ENCODE assay signal across 7 cellular contexts in genomic region chr15:89749951-89750559, GRCh38. TPM values are rescaled to one million over a fixed set of nuclear protein-coding genes. Genes with fewer than 3 reads are reported as not detected.
DNase-seq lines count a peak whose midpoint lies in the region; ATAC-seq and TF ChIP-seq lines count a peak whose summit lies in the region.

No MANE protein-coding gene starts in this region.

- H3K27ac ChIP-seq in heart left ventricle, result peak overlapping the region in 6 of 12 donors; percentile 30 to 81 (median 59)
- peak overlapping the region; percentile 45 to 80 (median 70) for H3K27ac ChIP-seq in gastrocnemius medialis

- intact Hi-C loops in heart left ventricle (cut with DNase I) (loop anchor here in 5 of 10 donors (10.0 kb wide), 4 partner anchors 105 to 335 kb away; no protein-coding TSS in a partner anchor), gastrocnemius medialis (cut with DNase I; ENCODE audit: low total_unique reads) (loop anchor here (1.0 kb wide), 1 partner anchor 103 kb away; no protein-coding TSS in a partner anchor)

- TF ChIP-seq CTCF in GM13976 (IDR thresholded peaks at IDR 0.05; ENCODE audit: borderline replicate concordance, control extremely low read depth, extremely low read depth, insufficient read depth, missing control alignments) (no peak), heart left ventricle (IDR thresholded peaks at IDR 0.05) (no peak), gastrocnemius medialis (IDR thresholded peaks at IDR 0.05 in 4 of 5, conservative IDR thresholded peaks at IDR 0.05 in 1 of 5) (no peak)

- DNase-seq in GM13976 (ENCODE audit: low spot score) (peak; percentile 51), heart left ventricle (peak in 1 of 5 donors; percentile 39), gastrocnemius medialis (no peak), dermis blood vessel endothelial cell (no peak)
- DNase-seq in activated CD4-positive, alpha-beta memory T cell treated with anti-CD3 and anti-CD28 coated beads, Interleukin-2, amount 10 ng/mL, durations not matched to agents 7 days and 5 days, result no peak
- no peak for DNase-seq in stimulated activated naive CD4-positive, alpha-beta T cell treated with Interleukin-2 at 50 U/mL for 16 hours (lab: John Stamatoyannopoulos, UW)

- POLR2A ChIA-PET in activated CD4-positive, alpha-beta memory T cell treated with anti-CD3 and anti-CD28 coated beads, Interleukin-2, amount 10 ng/mL, durations not matched to agents 7 days and 5 days (lab: Charles Lee), result interaction anchor here (1.0 to 1.4 kb wide), 3 partner anchors 10 to 20 kb away, joined by 3 to 4 read pairs (median 4); no protein-coding TSS in a partner anchor

- CTCF ChIA-PET in activated CD4-positive, alpha-beta memory T cell treated with anti-CD3 and anti-CD28 coated beads, Interleukin-2, amount 10 ng/mL, durations not matched to agents 7 days and 5 days (lab: Charles Lee), result interaction anchor here (1.3 to 6.2 kb wide), 6 partner anchors 10 to 321 kb away, joined by 3 to 31 read pairs (median 6); no protein-coding TSS in a partner anchor

- peaks cover 6% of the 10 kb centered on the region for H3K4me1 Mint-ChIP-seq in activated CD4-positive, alpha-beta memory T cell treated with anti-CD3 and anti-CD28 coated beads, Interleukin-2, amount 10 ng/mL, durations not matched to agents 7 days and 5 days

- H3K27ac Mint-ChIP-seq in activated CD4-positive, alpha-beta memory T cell treated with anti-CD3 and anti-CD28 coated beads, Interleukin-2, amount 10 ng/mL, durations not matched to agents 7 days and 5 days, result no peak overlapping the region

- no peaks in the 10 kb centered on the region for H3K9me3 Mint-ChIP-seq in activated CD4-positive, alpha-beta memory T cell treated with anti-CD3 and anti-CD28 coated beads, Interleukin-2, amount 10 ng/mL, durations not matched to agents 7 days and 5 days

- WGBS in heart left ventricle, 4 donors, result 3 to 6% (median 4%) methylated on average over 24 to 41 of the region's 41 CpGs

- peaks cover 0 to 30% (median 4%) of the 10 kb centered on the region in 9 donors for H3K27me3 ChIP-seq in heart left ventricle
- H3K27me3 ChIP-seq in gastrocnemius medialis, result peaks cover 0 to 2% (median 0%) of the 10 kb centered on the region in 3 donors

- H3K27me3 Mint-ChIP-seq in activated CD4-positive, alpha-beta memory T cell treated with anti-CD3 and anti-CD28 coated beads, Interleukin-2, amount 10 ng/mL, durations not matched to agents 7 days and 5 days, result peaks cover 11% of the 10 kb centered on the region

- H3K4me3 Mint-ChIP-seq in activated CD4-positive, alpha-beta memory T cell treated with anti-CD3 and anti-CD28 coated beads, Interleukin-2, amount 10 ng/mL, durations not matched to agents 7 days and 5 days, result peak overlapping the region; percentile 68

- H3K4me3 ChIP-seq in heart left ventricle (peak overlapping the region; percentile 30 to 84 (median 72)), gastrocnemius medialis (peak overlapping the region; percentile 56 to 97 (median 76))

- TF ChIP-seq POLR2A in heart left ventricle (IDR thresholded peaks at IDR 0.05) (no peak), gastrocnemius medialis (IDR thresholded peaks at IDR 0.05) (no peak)

- in situ Hi-C loops in GM13976 (cut with MboI; ENCODE audit: low sequenced_read_pairs, unreplicated experiment) (loop anchor here (10.0 kb wide), 1 partner anchor 325 kb away; no protein-coding TSS in a partner anchor), gastrocnemius medialis (cut with MboI; ENCODE audit: low sequenced_read_pairs in 4 of 4) (loop anchor here (10.0 to 25.0 kb wide), 2 partner anchors 325 to 337 kb away; no protein-coding TSS in a partner anchor)

- H3K36me3 Mint-ChIP-seq in activated CD4-positive, alpha-beta memory T cell treated with anti-CD3 and anti-CD28 coated beads, Interleukin-2, amount 10 ng/mL, durations not matched to agents 7 days and 5 days (ENCODE audit: low read depth), result no peaks in the 10 kb centered on the region

- no peaks in the 10 kb centered on the region for H3K9me3 ChIP-seq in heart left ventricle
- H3K9me3 ChIP-seq in gastrocnemius medialis, result no peaks in the 10 kb centered on the region

- peaks cover 0 to 18% (median 12%) of the 10 kb centered on the region in 12 donors for H3K4me1 ChIP-seq in heart left ventricle
- H3K4me1 ChIP-seq in gastrocnemius medialis, result peaks cover 9 to 11% of the 10 kb centered on the region in 2 donors

- ATAC-seq in HG02938 (IDR thresholded peaks at IDR 0.05; ENCODE audit: unreplicated experiment) (peak; percentile 5), heart left ventricle (peak in 3 of 4 donors; percentile 3 to 28 (median 16)), gastrocnemius medialis (peak; percentile 26 to 30)

- H3K36me3 ChIP-seq in heart left ventricle (no peaks in the 10 kb centered on the region), gastrocnemius medialis (no peaks in the 10 kb centered on the region)

RNA-seq across cellular contexts. Expression of gene MESP1, which starts 1.0 kb away (rescaled TPM):
- 1 to 10 TPM; 3.2 to 3.5 TPM for total RNA-seq in activated CD4-positive, alpha-beta memory T cell treated with anti-CD3 and anti-CD28 coated beads, Interleukin-2, amount 10 ng/mL, durations not matched to agents 7 days and 5 days
- total RNA-seq in heart left ventricle, result 1 to 10 TPM; 1.3 to 6.9 (median 5.1) TPM
- polyA plus RNA-seq in heart left ventricle, result 1 to 10 TPM in 1 of 2 donors, under 1 TPM in 1; 0.43 to 6.9 TPM
- total RNA-seq in gastrocnemius medialis, result 10 to 100 TPM in 1 of 4 donors, 1 to 10 TPM in 3; 5.3 to 12.6 (median 6.1) TPM
- total RNA-seq in dermis blood vessel endothelial cell, result 0.14 and 0.34 TPM in 2 replicates

RNA-seq across cellular contexts. Expression of gene MESP2, which starts 26.1 kb away (rescaled TPM):
- total RNA-seq in activated CD4-positive, alpha-beta memory T cell treated with anti-CD3 and anti-CD28 coated beads, Interleukin-2, amount 10 ng/mL, durations not matched to agents 7 days and 5 days, result not detected
- total RNA-seq in heart left ventricle, result under 1 TPM in 3 of 9 donors, not detected in 6; 0.16 to 0.64 (median 0.52) TPM
- polyA plus RNA-seq in heart left ventricle, result under 1 TPM in 1 of 2 donors, not detected in 1; 0.65 TPM
- total RNA-seq in gastrocnemius medialis, result not detected
- total RNA-seq in dermis blood vessel endothelial cell, result 0.28 TPM in 1 of 2 replicates, not detected in the other

RNA-seq across cellular contexts. Expression of gene WDR93, which starts 59.4 kb away (rescaled TPM):
- total RNA-seq in activated CD4-positive, alpha-beta memory T cell treated with anti-CD3 and anti-CD28 coated beads, Interleukin-2, amount 10 ng/mL, durations not matched to agents 7 days and 5 days, result not detected
- under 1 TPM in 1 of 9 donors, not detected in 8; 0.21 TPM for total RNA-seq in heart left ventricle
- polyA plus RNA-seq in heart left ventricle, result under 1 TPM in 1 of 2 donors, not detected in 1; 0.10 TPM
- total RNA-seq in gastrocnemius medialis, result not detected
- total RNA-seq in dermis blood vessel endothelial cell, result not detected in 2 replicates

RNA-seq across cellular contexts. Expression of gene PEX11A, which starts 59.5 kb away (rescaled TPM):
- total RNA-seq in activated CD4-positive, alpha-beta memory T cell treated with anti-CD3 and anti-CD28 coated beads, Interleukin-2, amount 10 ng/mL, durations not matched to agents 7 days and 5 days, result 1 to 10 TPM; 2.4 to 2.8 TPM
- 10 to 100 TPM in 6 of 9 donors, 1 to 10 TPM in 3; 7.0 to 23.0 (median 10.7) TPM for total RNA-seq in heart left ventricle
- 10 to 100 TPM in 1 of 2 donors, 1 to 10 TPM in 1; 5.9 to 11.0 TPM for polyA plus RNA-seq in heart left ventricle
- total RNA-seq in gastrocnemius medialis, result 10 to 100 TPM; 10.0 to 46.4 (median 21.8) TPM
- 3.1 and 6.5 TPM in 2 replicates for total RNA-seq in dermis blood vessel endothelial cell
